ENCODE assay signal across 2 cellular contexts in the genomic region with DNA sequence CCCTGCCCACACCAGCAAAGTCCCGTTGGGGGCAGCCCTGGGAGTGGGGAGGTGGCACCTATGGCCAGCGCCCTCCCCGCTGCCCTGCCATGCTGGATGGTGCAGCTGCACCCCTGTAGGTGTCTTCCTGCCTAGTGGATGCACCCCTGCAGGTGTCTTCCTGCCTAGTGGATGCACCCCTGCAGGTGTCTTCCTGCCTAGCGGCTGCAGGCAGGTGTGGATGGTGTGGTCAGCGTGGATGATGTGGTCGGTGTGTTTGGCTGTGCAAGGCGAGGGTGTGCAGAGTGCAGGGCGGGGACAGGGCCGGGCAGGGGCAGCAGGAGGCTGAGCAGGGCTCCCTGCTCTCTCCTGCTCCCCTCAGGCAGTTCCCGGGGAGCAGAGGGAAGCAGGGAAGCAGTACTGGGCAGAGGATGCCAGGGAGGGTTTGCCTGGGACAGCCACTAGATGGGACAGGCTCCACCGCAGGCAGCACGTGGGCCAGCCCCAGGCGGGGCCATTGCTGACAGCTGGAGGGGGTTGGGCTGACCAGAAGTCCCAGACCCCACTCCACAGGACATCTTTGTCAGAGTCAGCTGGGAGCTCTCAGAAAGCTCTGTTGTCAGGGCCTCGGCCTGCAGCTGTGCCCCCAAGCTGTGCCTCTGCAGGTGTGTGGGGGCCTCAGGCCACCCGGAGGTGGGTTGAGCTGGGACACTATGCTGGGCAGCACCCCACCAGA.
TF ChIP-seq lines count a peak whose summit lies in the region.

No MANE protein-coding gene starts in this region.

TF ChIP-seq in Ishikawa, 13 proteins besides CTCF, POLR2A, EP300 and RAD21:
- TF ChIP-seq ZBTB7A (IDR thresholded peaks at IDR 0.05; ENCODE audit: low read depth): 0 out of 2 replicates have a peak, but pooled peaks have one; percentile 30
- TF ChIP-seq, protein P1, sequence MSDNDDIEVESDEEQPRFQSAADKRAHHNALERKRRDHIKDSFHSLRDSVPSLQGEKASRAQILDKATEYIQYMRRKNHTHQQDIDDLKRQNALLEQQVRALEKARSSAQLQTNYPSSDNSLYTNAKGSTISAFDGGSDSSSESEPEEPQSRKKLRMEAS (IDR thresholded peaks at IDR 0.05): no peak

TF ChIP-seq in K562, 482 proteins besides CTCF, POLR2A, EP300 and RAD21:
- TF ChIP-seq TEAD4 (IDR thresholded peaks at IDR 0.05; ENCODE audit: low read length) (no peak), TEAD4 (CRISPR knock-in tag; IDR thresholded peaks at IDR 0.05; ENCODE audit: borderline replicate concordance) (peak; percentile 27; the same call in 1 of the 2 replicates), NR1H2 (CRISPR knock-in tag; IDR thresholded peaks at IDR 0.05) (no peak), MYBL2 (IDR thresholded peaks at IDR 0.05; ENCODE audit: low read depth) (no peak), MYBL2 (CRISPR knock-in tag; IDR thresholded peaks at IDR 0.05; ENCODE audit: borderline replicate concordance) (no peak)
- TF ChIP-seq, protein P2, sequence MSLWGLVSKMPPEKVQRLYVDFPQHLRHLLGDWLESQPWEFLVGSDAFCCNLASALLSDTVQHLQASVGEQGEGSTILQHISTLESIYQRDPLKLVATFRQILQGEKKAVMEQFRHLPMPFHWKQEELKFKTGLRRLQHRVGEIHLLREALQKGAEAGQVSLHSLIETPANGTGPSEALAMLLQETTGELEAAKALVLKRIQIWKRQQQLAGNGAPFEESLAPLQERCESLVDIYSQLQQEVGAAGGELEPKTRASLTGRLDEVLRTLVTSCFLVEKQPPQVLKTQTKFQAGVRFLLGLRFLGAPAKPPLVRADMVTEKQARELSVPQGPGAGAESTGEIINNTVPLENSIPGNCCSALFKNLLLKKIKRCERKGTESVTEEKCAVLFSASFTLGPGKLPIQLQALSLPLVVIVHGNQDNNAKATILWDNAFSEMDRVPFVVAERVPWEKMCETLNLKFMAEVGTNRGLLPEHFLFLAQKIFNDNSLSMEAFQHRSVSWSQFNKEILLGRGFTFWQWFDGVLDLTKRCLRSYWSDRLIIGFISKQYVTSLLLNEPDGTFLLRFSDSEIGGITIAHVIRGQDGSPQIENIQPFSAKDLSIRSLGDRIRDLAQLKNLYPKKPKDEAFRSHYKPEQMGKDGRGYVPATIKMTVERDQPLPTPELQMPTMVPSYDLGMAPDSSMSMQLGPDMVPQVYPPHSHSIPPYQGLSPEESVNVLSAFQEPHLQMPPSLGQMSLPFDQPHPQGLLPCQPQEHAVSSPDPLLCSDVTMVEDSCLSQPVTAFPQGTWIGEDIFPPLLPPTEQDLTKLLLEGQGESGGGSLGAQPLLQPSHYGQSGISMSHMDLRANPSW (CRISPR knock-in tag; IDR thresholded peaks at IDR 0.05): no peak
- TF ChIP-seq, protein P3, sequence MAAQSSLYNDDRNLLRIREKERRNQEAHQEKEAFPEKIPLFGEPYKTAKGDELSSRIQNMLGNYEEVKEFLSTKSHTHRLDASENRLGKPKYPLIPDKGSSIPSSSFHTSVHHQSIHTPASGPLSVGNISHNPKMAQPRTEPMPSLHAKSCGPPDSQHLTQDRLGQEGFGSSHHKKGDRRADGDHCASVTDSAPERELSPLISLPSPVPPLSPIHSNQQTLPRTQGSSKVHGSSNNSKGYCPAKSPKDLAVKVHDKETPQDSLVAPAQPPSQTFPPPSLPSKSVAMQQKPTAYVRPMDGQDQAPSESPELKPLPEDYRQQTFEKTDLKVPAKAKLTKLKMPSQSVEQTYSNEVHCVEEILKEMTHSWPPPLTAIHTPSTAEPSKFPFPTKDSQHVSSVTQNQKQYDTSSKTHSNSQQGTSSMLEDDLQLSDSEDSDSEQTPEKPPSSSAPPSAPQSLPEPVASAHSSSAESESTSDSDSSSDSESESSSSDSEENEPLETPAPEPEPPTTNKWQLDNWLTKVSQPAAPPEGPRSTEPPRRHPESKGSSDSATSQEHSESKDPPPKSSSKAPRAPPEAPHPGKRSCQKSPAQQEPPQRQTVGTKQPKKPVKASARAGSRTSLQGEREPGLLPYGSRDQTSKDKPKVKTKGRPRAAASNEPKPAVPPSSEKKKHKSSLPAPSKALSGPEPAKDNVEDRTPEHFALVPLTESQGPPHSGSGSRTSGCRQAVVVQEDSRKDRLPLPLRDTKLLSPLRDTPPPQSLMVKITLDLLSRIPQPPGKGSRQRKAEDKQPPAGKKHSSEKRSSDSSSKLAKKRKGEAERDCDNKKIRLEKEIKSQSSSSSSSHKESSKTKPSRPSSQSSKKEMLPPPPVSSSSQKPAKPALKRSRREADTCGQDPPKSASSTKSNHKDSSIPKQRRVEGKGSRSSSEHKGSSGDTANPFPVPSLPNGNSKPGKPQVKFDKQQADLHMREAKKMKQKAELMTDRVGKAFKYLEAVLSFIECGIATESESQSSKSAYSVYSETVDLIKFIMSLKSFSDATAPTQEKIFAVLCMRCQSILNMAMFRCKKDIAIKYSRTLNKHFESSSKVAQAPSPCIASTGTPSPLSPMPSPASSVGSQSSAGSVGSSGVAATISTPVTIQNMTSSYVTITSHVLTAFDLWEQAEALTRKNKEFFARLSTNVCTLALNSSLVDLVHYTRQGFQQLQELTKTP (IDR thresholded peaks at IDR 0.05; ENCODE audit: low read depth in 1 of 2, partially characterized antibody in 2 of 2): no peak
- TF ChIP-seq, protein P4, sequence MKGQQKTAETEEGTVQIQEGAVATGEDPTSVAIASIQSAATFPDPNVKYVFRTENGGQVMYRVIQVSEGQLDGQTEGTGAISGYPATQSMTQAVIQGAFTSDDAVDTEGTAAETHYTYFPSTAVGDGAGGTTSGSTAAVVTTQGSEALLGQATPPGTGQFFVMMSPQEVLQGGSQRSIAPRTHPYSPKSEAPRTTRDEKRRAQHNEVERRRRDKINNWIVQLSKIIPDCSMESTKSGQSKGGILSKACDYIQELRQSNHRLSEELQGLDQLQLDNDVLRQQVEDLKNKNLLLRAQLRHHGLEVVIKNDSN (CRISPR knock-in tag; IDR thresholded peaks at IDR 0.05): 0 out of 2 replicates have a peak, but pooled peaks have one; percentile 30
- TF ChIP-seq, protein P5, sequence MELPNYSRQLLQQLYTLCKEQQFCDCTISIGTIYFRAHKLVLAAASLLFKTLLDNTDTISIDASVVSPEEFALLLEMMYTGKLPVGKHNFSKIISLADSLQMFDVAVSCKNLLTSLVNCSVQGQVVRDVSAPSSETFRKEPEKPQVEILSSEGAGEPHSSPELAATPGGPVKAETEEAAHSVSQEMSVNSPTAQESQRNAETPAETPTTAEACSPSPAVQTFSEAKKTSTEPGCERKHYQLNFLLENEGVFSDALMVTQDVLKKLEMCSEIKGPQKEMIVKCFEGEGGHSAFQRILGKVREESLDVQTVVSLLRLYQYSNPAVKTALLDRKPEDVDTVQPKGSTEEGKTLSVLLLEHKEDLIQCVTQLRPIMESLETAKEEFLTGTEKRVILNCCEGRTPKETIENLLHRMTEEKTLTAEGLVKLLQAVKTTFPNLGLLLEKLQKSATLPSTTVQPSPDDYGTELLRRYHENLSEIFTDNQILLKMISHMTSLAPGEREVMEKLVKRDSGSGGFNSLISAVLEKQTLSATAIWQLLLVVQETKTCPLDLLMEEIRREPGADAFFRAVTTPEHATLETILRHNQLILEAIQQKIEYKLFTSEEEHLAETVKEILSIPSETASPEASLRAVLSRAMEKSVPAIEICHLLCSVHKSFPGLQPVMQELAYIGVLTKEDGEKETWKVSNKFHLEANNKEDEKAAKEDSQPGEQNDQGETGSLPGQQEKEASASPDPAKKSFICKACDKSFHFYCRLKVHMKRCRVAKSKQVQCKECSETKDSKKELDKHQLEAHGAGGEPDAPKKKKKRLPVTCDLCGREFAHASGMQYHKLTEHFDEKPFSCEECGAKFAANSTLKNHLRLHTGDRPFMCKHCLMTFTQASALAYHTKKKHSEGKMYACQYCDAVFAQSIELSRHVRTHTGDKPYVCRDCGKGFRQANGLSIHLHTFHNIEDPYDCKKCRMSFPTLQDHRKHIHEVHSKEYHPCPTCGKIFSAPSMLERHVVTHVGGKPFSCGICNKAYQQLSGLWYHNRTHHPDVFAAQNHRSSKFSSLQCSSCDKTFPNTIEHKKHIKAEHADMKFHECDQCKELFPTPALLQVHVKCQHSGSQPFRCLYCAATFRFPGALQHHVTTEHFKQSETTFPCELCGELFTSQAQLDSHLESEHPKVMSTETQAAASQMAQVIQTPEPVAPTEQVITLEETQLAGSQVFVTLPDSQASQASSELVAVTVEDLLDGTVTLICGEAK (IDR thresholded peaks at IDR 0.05): no peak
- TF ChIP-seq, protein P5 (CRISPR knock-in tag; IDR thresholded peaks at IDR 0.05): no peak
TF ChIP-seq in K562: peak in this region for 2.
